Comparison of ENCODE assay signal across 12 cellular contexts in the genomic region with DNA sequence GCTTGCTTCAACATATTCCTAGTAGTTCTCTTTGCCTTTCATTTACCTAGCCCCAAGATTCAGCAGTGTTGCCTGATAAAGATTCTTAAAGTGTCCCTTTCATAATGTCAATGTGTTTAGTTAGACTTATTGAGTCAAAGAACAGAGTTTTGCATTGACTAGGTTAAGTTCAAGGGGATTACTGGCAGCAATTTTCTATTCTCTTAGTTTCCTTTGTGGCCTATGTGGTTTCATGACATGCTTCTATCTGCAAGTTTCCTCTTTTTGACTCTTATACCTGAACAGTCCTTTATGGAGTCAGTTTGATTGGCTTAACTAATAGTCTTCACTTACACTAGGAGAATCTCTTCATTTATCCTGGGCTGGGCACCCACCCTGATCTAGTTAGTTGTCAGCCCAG.
DNase-seq lines count a peak whose midpoint lies in the region; ATAC-seq and TF ChIP-seq lines count a peak whose summit lies in the region.
"Had no signal": no experiment of that assay in that cellular context is flagged by ENCODE, and none has a peak within 500 bp of the region (broad histone marks: within the 10 kb centered on the region; RNA-seq: fewer than 3 reads in every experiment).

No MANE protein-coding gene starts in this region.

- no peak overlapping the region for H3K4me3 ChIP-seq in left lung

- no peaks in the 10 kb centered on the region for H3K27me3 ChIP-seq in left lung

- ATAC-seq in GM18520 (IDR thresholded peaks at IDR 0.05; ENCODE audit: unreplicated experiment) (peak; percentile 88), GM21367 (IDR thresholded peaks at IDR 0.05; ENCODE audit: unreplicated experiment) (peak; percentile 98), HG02981 (IDR thresholded peaks at IDR 0.05; ENCODE audit: unreplicated experiment) (peak; percentile 96), left lung (no peak)
- ATAC-seq: PC-3 had no signal

- H3K9me3 ChIP-seq in left lung, result no peaks in the 10 kb centered on the region

- peak; percentile 22 for DNase-seq in KG1 (lab: John Stamatoyannopoulos, UW)
- DNase-seq in kidney tubule cell (ENCODE audit: low spot score), result no peak
- DNase-seq in nucleus accumbens (lab: John Stamatoyannopoulos, UW), result no peak
- DNase-seq in NCI-H1417 treated with DMSO at 0.1 percent for 48 hours (lab: John Stamatoyannopoulos, UW), result no peak
- no peak for DNase-seq in left lung
- DNase-seq: activated T-cell treated with anti-CD3 and anti-CD28 coated beads for 4 hours, C1 segment of cervical spinal cord, NCI-H187 treated with DMSO at 0.1 percent for 48 hours, PC-3 had no signal

- TF ChIP-seq CTCF in left lung (IDR thresholded peaks at IDR 0.05), result no peak

- H3K27ac ChIP-seq in left lung, result no peak overlapping the region

- no peaks in the 10 kb centered on the region for H3K36me3 ChIP-seq in left lung

- no peaks in the 10 kb centered on the region for H3K4me1 ChIP-seq in left lung

- intact Hi-C loops in left lung (cut with DNase I), result no loop called here
